10 cellular contexts compared by ENCODE assay signal in the genomic region with DNA sequence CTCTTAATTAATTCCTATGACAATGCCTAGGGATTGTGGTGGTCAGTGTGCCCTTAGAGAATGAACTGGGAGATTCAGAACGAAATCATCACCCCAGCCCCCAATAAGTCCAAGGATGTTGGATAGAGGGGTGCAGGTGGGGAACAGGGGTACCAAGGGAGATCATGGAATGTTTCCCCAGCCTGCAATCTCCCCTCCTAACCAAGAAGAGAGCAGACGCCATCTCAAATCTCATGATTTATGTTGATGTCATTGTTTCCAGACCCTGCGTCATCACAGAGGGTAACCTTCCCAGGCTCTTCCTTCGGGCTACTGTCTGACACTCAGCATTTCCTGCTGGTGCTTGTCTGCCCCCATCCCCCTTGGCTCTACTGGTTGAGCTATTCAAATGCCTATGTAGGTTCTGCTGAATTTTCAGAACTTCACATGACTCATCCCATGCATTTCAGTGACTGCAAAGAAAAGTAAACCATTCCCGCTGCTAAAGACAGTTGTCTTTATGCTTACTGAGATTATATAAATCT. TPM values are rescaled to one million over a fixed set of nuclear protein-coding genes. Genes with fewer than 3 reads are reported as not detected.
DNase-seq lines count a peak whose midpoint lies in the region; ATAC-seq and TF ChIP-seq lines count a peak whose summit lies in the region.
"Had no signal": no experiment of that assay in that cellular context is flagged by ENCODE, and none has a peak within 500 bp of the region (broad histone marks: within the 10 kb centered on the region; RNA-seq: fewer than 3 reads in every experiment).

No MANE protein-coding gene starts in this region.

- no peak overlapping the region for H3K27ac ChIP-seq in CD4-positive, alpha-beta T cell (ENCODE audit: low read depth, low read length)

- intact Hi-C loops in CD4-positive, alpha-beta T cell (cut with DNase I, micrococcal nuclease) = no loop called here

- POLR2A ChIA-PET in CD4-positive, alpha-beta T cell (lab: Charles Lee) = interaction anchor here (0.7 to 2.0 kb wide), 2 partner anchors 24 to 116 kb away, joined by 3 to 5 read pairs; partner anchors contain the start of gene ITPKB

- TF ChIP-seq CTCF in CD4-positive, alpha-beta T cell (IDR thresholded peaks at IDR 0.05) = no peak

- peaks cover 21% of the 10 kb centered on the region for H3K4me1 Mint-ChIP-seq in CD4-positive, alpha-beta T cell (ENCODE audit: low read depth)
- peaks cover 25% of the 10 kb centered on the region for H3K4me1 Mint-ChIP-seq in activated T-cell treated with anti-CD3 and anti-CD28 coated beads, Interleukin-2, amount 50 U/mL, for 4 hours (ENCODE audit: low read depth)

- H3K9me3 Mint-ChIP-seq in CD4-positive, alpha-beta T cell = no peaks in the 10 kb centered on the region
- no peaks in the 10 kb centered on the region for H3K9me3 Mint-ChIP-seq in activated T-cell treated with anti-CD3 and anti-CD28 coated beads, Interleukin-2, amount 50 U/mL, for 4 hours

- no peaks in the 10 kb centered on the region for H3K36me3 Mint-ChIP-seq in CD4-positive, alpha-beta T cell (ENCODE audit: low read depth)
- H3K36me3 Mint-ChIP-seq in activated T-cell treated with anti-CD3 and anti-CD28 coated beads, Interleukin-2, amount 50 U/mL, for 4 hours (ENCODE audit: insufficient read depth) = no peaks in the 10 kb centered on the region

- H3K4me3 Mint-ChIP-seq in CD4-positive, alpha-beta T cell = no peak overlapping the region
- no peak overlapping the region for H3K4me3 Mint-ChIP-seq in activated T-cell treated with anti-CD3 and anti-CD28 coated beads, Interleukin-2, amount 50 U/mL, for 4 hours

- no peaks in the 10 kb centered on the region for H3K9me3 ChIP-seq in CD4-positive, alpha-beta T cell (ENCODE audit: control insufficient read depth, low read length)

- CTCF ChIA-PET in CD4-positive, alpha-beta T cell (lab: Charles Lee) = no interaction called here

- H3K27me3 Mint-ChIP-seq in CD4-positive, alpha-beta T cell = no peaks in the 10 kb centered on the region
- H3K27me3 Mint-ChIP-seq in activated T-cell treated with anti-CD3 and anti-CD28 coated beads, Interleukin-2, amount 50 U/mL, for 4 hours (ENCODE audit: low read depth) = peaks cover 4% of the 10 kb centered on the region

- H3K27ac Mint-ChIP-seq in CD4-positive, alpha-beta T cell = no peak overlapping the region

- peak in 3 of 10 experiments; percentile 5 to 30 (median 14) for DNase-seq in CD4-positive, alpha-beta T cell
- peak; percentile 58 for DNase-seq in HK-2 (ENCODE audit: unreplicated experiment)
- DNase-seq in activated T-cell treated with anti-CD3 and anti-CD28 coated beads, Interleukin-2, amount 50 U/mL, for 4 hours = peak; percentile 37
- DNase-seq in iris pigment epithelial cell (ENCODE audit: low read depth) = peak; percentile 89
- DNase-seq in left lobe of liver (ENCODE audit: low spot score) = no peak
- DNase-seq in COR-L47 (lab: John Stamatoyannopoulos, UW) = no peak
- DNase-seq: hypothalamus, NCI-H524 had no signal

- H3K27me3 ChIP-seq in CD4-positive, alpha-beta T cell (ENCODE audit: control insufficient read depth, insufficient read depth, low read length) = no peaks in the 10 kb centered on the region

- ATAC-seq in CD4-positive, alpha-beta T cell (ENCODE audit: poor library complexity) = peak; percentile 86
- ATAC-seq in activated T-cell treated with anti-CD3 and anti-CD28 coated beads, Interleukin-2, amount 50 U/mL, for 4 hours = peak; percentile 74 to 79
- no peak for ATAC-seq in HG02840 (IDR thresholded peaks at IDR 0.05; ENCODE audit: low FRiP score, unreplicated experiment)
- no peak for ATAC-seq in GM21723 (IDR thresholded peaks at IDR 0.05; ENCODE audit: unreplicated experiment)
- ATAC-seq in left lobe of liver = no peak

RNA-seq across cellular contexts. Expression of gene ITPKB, which starts 24.7 kb away (rescaled TPM):
- total RNA-seq in CD4-positive, alpha-beta T cell = 100 to 1,000 TPM; 565 to 583 TPM
- total RNA-seq in activated T-cell treated with anti-CD3 and anti-CD28 coated beads, Interleukin-2, amount 50 U/mL, for 4 hours = 10 to 100 TPM; 26.2 to 28.3 (median 27.7) TPM
- 3.1 TPM for total RNA-seq in left lobe of liver

Comparison
In these comparisons a context has a peak if more than half of its experiments do, and no peak if none do; other contexts are left out.
1. ATAC-seq: peak in CD4-positive, alpha-beta T cell (single experiment) and activated T-cell treated with anti-CD3 and anti-CD28 coated beads, Interleukin-2, amount 50 U/mL, for 4 hours (2 of 2); none in HG02840 (single experiment), GM21723 (single experiment) and left lobe of liver (single experiment).
2. DNase-seq: peak in HK-2 (single experiment), activated T-cell treated with anti-CD3 and anti-CD28 coated beads, Interleukin-2, amount 50 U/mL, for 4 hours (single experiment) and iris pigment epithelial cell (single experiment); none in left lobe of liver (single experiment) and COR-L47 (single experiment).
3. RNA of gene ITPKB, which starts 24.7 kb away (total RNA-seq): 565 to 583 TPM in CD4-positive, alpha-beta T cell; 26.2 to 28.3 TPM in activated T-cell treated with anti-CD3 and anti-CD28 coated beads, Interleukin-2, amount 50 U/mL, for 4 hours and 3.1 TPM in left lobe of liver (single experiment); every median in the first group is over 10 times any median in the second.